11 cellular contexts compared by ENCODE assay signal in genomic region chr4:102817021-102817605, GRCh38. TPM values are rescaled to one million over a fixed set of nuclear protein-coding genes. Genes with fewer than 3 reads are reported as not detected.
A peak's percentile ranks its signal among the peaks of the same experiment; 100 is the strongest.
DNase-seq lines count a peak whose midpoint lies in the region; ATAC-seq and TF ChIP-seq lines count a peak whose summit lies in the region.
"Had no signal": no experiment of that assay in that cellular context is flagged by ENCODE, and none has a peak within 500 bp of the region (broad histone marks: within the 10 kb centered on the region; RNA-seq: fewer than 3 reads in every experiment).

No MANE protein-coding gene starts in this region.

- peaks cover 92% of the 10 kb centered on the region for H3K4me1 Mint-ChIP-seq in CD4-positive, alpha-beta T cell (ENCODE audit: low read depth)
- H3K4me1 Mint-ChIP-seq in MCF 10A (ENCODE audit: insufficient read depth, unreplicated experiment) (peaks cover 48% of the 10 kb centered on the region), natural killer cell (peaks cover 85 to 89% of the 10 kb centered on the region in 2 donors)

- H3K36me3 Mint-ChIP-seq in CD4-positive, alpha-beta T cell (ENCODE audit: low read depth) = peaks cover 82% of the 10 kb centered on the region
- H3K36me3 Mint-ChIP-seq in MCF 10A (ENCODE audit: insufficient read depth, unreplicated experiment) (peaks cover 75% of the 10 kb centered on the region), natural killer cell (no peaks in the 10 kb centered on the region)

- peak overlapping the region; percentile 78 for H3K4me3 Mint-ChIP-seq in CD4-positive, alpha-beta T cell
- H3K4me3 Mint-ChIP-seq in MCF 10A (ENCODE audit: unreplicated experiment) = peak overlapping the region; percentile 64
- H3K4me3 Mint-ChIP-seq in natural killer cell = peak overlapping the region; percentile 65

- no peaks in the 10 kb centered on the region for H3K27me3 Mint-ChIP-seq in CD4-positive, alpha-beta T cell
- no peaks in the 10 kb centered on the region for H3K27me3 Mint-ChIP-seq in MCF 10A (ENCODE audit: insufficient read depth, unreplicated experiment)
- no peaks in the 10 kb centered on the region for H3K27me3 Mint-ChIP-seq in natural killer cell (ENCODE audit: low read depth in 2 of 2)

- peaks cover 76% of the 10 kb centered on the region for H3K36me3 ChIP-seq in WERI-Rb-1

- no peak overlapping the region for H3K4me3 ChIP-seq in WERI-Rb-1 (ENCODE audit: low read depth, low read length)

- BruUV-seq in MCF 10A (replicated peaks; lab: Mats Ljungman, UMichigan) = no TSS peak

- CTCF ChIA-PET in CD4-positive, alpha-beta T cell (lab: Charles Lee) = interaction anchor here (1.8 to 4.9 kb wide), 2 partner anchors 11 to 21 kb away, joined by 5 to 18 read pairs; partner anchors contain the start of gene UBE2D3
- CTCF ChIA-PET in MCF 10A (lab: Yijun Ruan, JAX) = interaction anchor here (0.6 to 2.4 kb wide), 9 partner anchors 10 to 283 kb away, joined by 3 to 12 read pairs (median 5); partner anchors contain the start of genes BDH2 and UBE2D3

- H3K9me3 ChIP-seq in CD4-positive, alpha-beta T cell (ENCODE audit: control insufficient read depth, low read length) = no peaks in the 10 kb centered on the region
- H3K9me3 ChIP-seq in WERI-Rb-1 (ENCODE audit: severe bottlenecking) = no peaks in the 10 kb centered on the region

- H3K27me3 ChIP-seq in CD4-positive, alpha-beta T cell (ENCODE audit: control insufficient read depth, insufficient read depth, low read length) = no peaks in the 10 kb centered on the region
- H3K27me3 ChIP-seq in WERI-Rb-1 (ENCODE audit: insufficient read depth, low read depth, severe bottlenecking) = no peaks in the 10 kb centered on the region

- ATAC-seq in CD4-positive, alpha-beta T cell (ENCODE audit: poor library complexity) = no peak
- no peak for ATAC-seq in natural killer cell

- no peak for TF ChIP-seq CTCF in CD4-positive, alpha-beta T cell (IDR thresholded peaks at IDR 0.05)
- TF ChIP-seq CTCF in MCF 10A (IDR thresholded peaks at IDR 0.05; ENCODE audit: unreplicated experiment) = no peak
- TF ChIP-seq CTCF in natural killer cell (IDR thresholded peaks at IDR 0.05) = no peak
- TF ChIP-seq CTCF in WERI-Rb-1 (IDR thresholded peaks at IDR 0.05; ENCODE audit: low read depth, low read length) = no peak

- intact Hi-C loops in CD4-positive, alpha-beta T cell (cut with DNase I, micrococcal nuclease) = no loop called here
- intact Hi-C loops in MCF 10A (cut with micrococcal nuclease) = no loop called here
- intact Hi-C loops in natural killer cell (cut with micrococcal nuclease) = no loop called here

- H3K9me3 Mint-ChIP-seq in CD4-positive, alpha-beta T cell = no peaks in the 10 kb centered on the region
- H3K9me3 Mint-ChIP-seq in MCF 10A (ENCODE audit: unreplicated experiment) (no peaks in the 10 kb centered on the region), natural killer cell (no peaks in the 10 kb centered on the region)

- H3K27ac Mint-ChIP-seq in CD4-positive, alpha-beta T cell = peak overlapping the region; percentile 78
- peak overlapping the region; percentile 70 for H3K27ac Mint-ChIP-seq in MCF 10A (ENCODE audit: low read depth, unreplicated experiment)
- no peak overlapping the region for H3K27ac Mint-ChIP-seq in natural killer cell

- no peak overlapping the region for H3K27ac ChIP-seq in CD4-positive, alpha-beta T cell (ENCODE audit: low read depth, low read length)
- H3K27ac ChIP-seq in WERI-Rb-1 = no peak overlapping the region

- POLR2A ChIA-PET in CD4-positive, alpha-beta T cell (lab: Charles Lee) = interaction anchor here (0.7 to 12.3 kb wide), 6 partner anchors 8 to 316 kb away, joined by 3 to 193 read pairs (median 8); partner anchors contain the start of genes CISD2, MANBA, NFKB1 and UBE2D3
- POLR2A ChIA-PET in MCF 10A (lab: Yijun Ruan, JAX) = interaction anchor here (0.6 to 5.2 kb wide), 19 partner anchors 10 to 387 kb away, joined by 3 to 153 read pairs (median 5); partner anchors contain the start of genes CISD2, MANBA and UBE2D3

- DNase-seq in CD4-positive, alpha-beta T cell = no peak
- DNase-seq in NCI-H526 (lab: John Stamatoyannopoulos, UW) = peak; percentile 38 to 46
- DNase-seq in MCF 10A (ENCODE audit: unreplicated experiment) = peak; percentile 36
- DNase-seq in natural killer cell = no peak
- DNase-seq in hippocampal formation (lab: John Stamatoyannopoulos, UW) = no peak
- no peak for DNase-seq in NCI-H1436 treated with DMSO at 0.1 percent for 48 hours (lab: John Stamatoyannopoulos, UW)
- no peak for DNase-seq in WERI-Rb-1
- no peak for DNase-seq in AG08396 (ENCODE audit: low spot score)
- DNase-seq: activated effector memory CD4-positive, alpha-beta T cell treated with anti-CD3 and anti-CD28 coated beads, Interleukin-2, amount 50 U/mL, for 16 hours; islet precursor cell; NCI-H774 had no signal

RNA-seq across cellular contexts. Expression of gene UBE2D3, which starts 10.2 kb away (rescaled TPM):
- total RNA-seq in CD4-positive, alpha-beta T cell = 100 to 1,000 TPM; 659 to 719 TPM
- total RNA-seq in MCF 10A (2022) (505 and 547 TPM in 2 replicates), natural killer cell (100 to 1,000 TPM; 527 to 624 (median 529) TPM)

RNA-seq across cellular contexts. Expression of gene CISD2, which starts 51.7 kb away (rescaled TPM):
- 10 to 100 TPM; 12.8 to 13.7 TPM for total RNA-seq in CD4-positive, alpha-beta T cell
- total RNA-seq in MCF 10A (2022) (35.5 and 35.8 TPM in 2 replicates), natural killer cell (10 to 100 TPM; 11.2 to 13.8 (median 13.5) TPM)

RNA-seq across cellular contexts. Expression of gene MANBA, which starts 56.3 kb away (rescaled TPM):
- 10 to 100 TPM; 16.9 to 18.2 TPM for total RNA-seq in CD4-positive, alpha-beta T cell
- total RNA-seq in MCF 10A (2022) (11.2 and 13.2 TPM in 2 replicates), natural killer cell (10 to 100 TPM; 38.1 to 43.2 (median 40.8) TPM)

Comparison
In these comparisons a context has a peak if more than half of its experiments do, and no peak if none do; other contexts are left out.
1. DNase-seq: peak in NCI-H526 (2 of 2) and MCF 10A (single experiment); none in CD4-positive, alpha-beta T cell (0 of 10), natural killer cell (single experiment), hippocampal formation (0 of 2), NCI-H1436 treated with DMSO at 0.1 percent for 48 hours (single experiment), WERI-Rb-1 (single experiment) and AG08396 (single experiment).
2. H3K27ac Mint-ChIP-seq: peak in CD4-positive, alpha-beta T cell (single experiment) and MCF 10A (single experiment); none in natural killer cell (0 of 2).
3. Peak in every context shown above with its lines, with median percentiles within 50 percentile points of each other: H3K4me3 Mint-ChIP-seq.